25 cellular contexts compared by ENCODE assay signal in the genomic region with DNA sequence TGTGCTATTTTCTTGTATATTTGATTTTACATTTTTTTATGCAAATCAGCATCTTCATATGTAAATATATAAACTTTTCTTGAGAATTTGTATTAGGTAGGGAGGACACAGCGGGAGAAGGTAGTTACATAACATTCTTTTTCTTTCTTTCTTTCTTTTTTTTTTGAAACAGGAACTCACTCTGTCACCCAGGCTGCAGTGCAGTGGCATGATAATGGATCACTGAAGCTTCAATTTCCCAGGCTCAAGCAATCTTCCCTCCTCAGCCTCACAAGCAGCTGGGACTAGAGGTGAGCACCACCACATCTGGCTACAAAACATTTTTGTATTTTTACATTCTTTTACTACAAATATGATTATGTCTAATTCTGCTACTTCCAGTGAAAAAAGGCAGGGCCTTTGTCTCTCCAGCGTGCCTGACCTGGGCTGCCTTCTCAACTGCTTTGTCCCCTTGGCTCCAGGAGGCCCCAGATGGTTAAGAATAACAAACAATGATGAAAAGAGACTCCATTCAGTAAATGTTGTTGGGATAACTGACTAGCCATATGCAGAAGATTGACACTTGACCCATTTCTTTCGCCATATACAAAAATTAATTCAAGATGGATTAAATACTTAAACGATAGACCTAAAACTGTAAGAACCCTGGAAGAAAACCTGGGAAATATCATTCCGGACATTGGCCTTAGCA. TPM values are rescaled to one million over a fixed set of nuclear protein-coding genes. Genes with fewer than 3 reads are reported as not detected.
DNase-seq lines count a peak whose midpoint lies in the region; ATAC-seq and TF ChIP-seq lines count a peak whose summit lies in the region.
"Had no signal": no experiment of that assay in that cellular context is flagged by ENCODE, and none has a peak within 500 bp of the region (broad histone marks: within the 10 kb centered on the region; RNA-seq: fewer than 3 reads in every experiment).

No MANE protein-coding gene starts in this region.

- no peak for TF ChIP-seq CTCF in gastroesophageal sphincter (IDR thresholded peaks at IDR 0.05)

- H3K27me3 ChIP-seq in adipocyte (replicated peaks; ENCODE audit: control insufficient read depth, insufficient read depth, low read length) (no peaks in the 10 kb centered on the region), gastroesophageal sphincter (no peaks in the 10 kb centered on the region)
- H3K27me3 ChIP-seq: upper lobe of left lung had no signal

- TF ChIP-seq POLR2A in gastroesophageal sphincter (IDR thresholded peaks at IDR 0.05), result no peak

- no peak for TF ChIP-seq EP300 in gastroesophageal sphincter (IDR thresholded peaks at IDR 0.05)

- H3K4me3 ChIP-seq in adipocyte (ENCODE audit: low read length) (no peak overlapping the region), gastroesophageal sphincter (no peak overlapping the region)
- H3K4me3 ChIP-seq: upper lobe of left lung had no signal

- H3K27ac ChIP-seq in gastroesophageal sphincter, result no peak overlapping the region
- H3K27ac ChIP-seq: upper lobe of left lung, WERI-Rb-1 had no signal

- DNase-seq in HCEC 1CT (peak; percentile 25), adipocyte (ENCODE audit: low read depth) (peak; percentile 72), iPS DF 19.7 (ENCODE audit: low read depth, low spot score) (peak; percentile 17), retina (peak; percentile 43)
- DNase-seq: activated CD4-positive, alpha-beta T cell treated with anti-CD3 and anti-CD28 coated beads, Interleukin-2, amount 50 U/mL, for 1 hour; activated CD8-positive, alpha-beta memory T cell treated with anti-CD3 and anti-CD28 coated beads, Interleukin-2, amount 10 ng/mL, durations not matched to agents 7 days and 5 days; activated naive CD4-positive, alpha-beta T cell treated with anti-CD3 and anti-CD28 coated beads, Interleukin-2, amount 10 ng/mL, durations not matched to agents 7 days and 5 days; AML-193; amygdala; CD4-positive, alpha-beta memory T cell; cortex of kidney; GF-D8; Kasumi-1; MV-4-11; naive B cell; NCI-H1694 treated with DMSO at 0.1 percent for 48 hours; NCI-H2171; NCI-H524 treated with DMSO at 0.1 percent for 48 hours; substantia nigra; upper lobe of left lung; WERI-Rb-1 had no signal

- no peak for ATAC-seq in GM19328 (IDR thresholded peaks at IDR 0.05; ENCODE audit: unreplicated experiment)
- ATAC-seq in GM21423 (IDR thresholded peaks at IDR 0.05; ENCODE audit: unreplicated experiment), result no peak
- no peak for ATAC-seq in gastroesophageal sphincter
- ATAC-seq in HG03280 (IDR thresholded peaks at IDR 0.05; ENCODE audit: unreplicated experiment), result no peak
- ATAC-seq: activated CD8-positive, alpha-beta memory T cell treated with anti-CD3 and anti-CD28 coated beads, Interleukin-2, amount 10 ng/mL, durations not matched to agents 7 days and 5 days had no signal

- H3K36me3 ChIP-seq in adipocyte (ENCODE audit: control insufficient read depth, insufficient read depth, low read length, severe bottlenecking), result no peaks in the 10 kb centered on the region
- H3K36me3 ChIP-seq in gastroesophageal sphincter, result no peaks in the 10 kb centered on the region
- H3K36me3 ChIP-seq: upper lobe of left lung, WERI-Rb-1 had no signal

- H3K9me3 ChIP-seq in adipocyte (ENCODE audit: control insufficient read depth, low read length), result no peaks in the 10 kb centered on the region
- H3K9me3 ChIP-seq in gastroesophageal sphincter, result no peaks in the 10 kb centered on the region
- H3K9me3 ChIP-seq: upper lobe of left lung had no signal

- H3K9ac ChIP-seq in adipocyte (ENCODE audit: low read length), result no peak overlapping the region

- WGBS in gastroesophageal sphincter (ENCODE audit: low coverage in 1 of 2), 2 donors, result 81 to 92% methylated on average over 5 of the region's 5 CpGs

- H3K4me1 ChIP-seq in adipocyte (ENCODE audit: control insufficient read depth, insufficient read depth, low read length), result peaks cover 16% of the 10 kb centered on the region
- H3K4me1 ChIP-seq in gastroesophageal sphincter, result no peaks in the 10 kb centered on the region

RNA-seq across cellular contexts. Expression of a gene that starts 46.5 kb away (rescaled TPM):
- total RNA-seq in gastroesophageal sphincter, result 10 to 100 TPM; 37.4 to 71.2 (median 41.1) TPM
- total RNA-seq: activated CD8-positive, alpha-beta memory T cell treated with anti-CD3 and anti-CD28 coated beads, Interleukin-2, amount 10 ng/mL, durations not matched to agents 7 days and 5 days; CD4-positive, alpha-beta memory T cell had no signal

Comparison
In these comparisons a context has a peak if more than half of its experiments do, and no peak if none do; other contexts are left out.
1. DNase-seq: peak in every context shown above with its lines; median percentile 72 in adipocyte; 43 in retina; 25 in HCEC 1CT; 17 in iPS DF 19.7.